Comparison of ENCODE assay signal across 2 cellular contexts in genomic region chr2:119441376-119442231, GRCh38.
TF ChIP-seq lines count a peak whose summit lies in the region.

No MANE protein-coding gene starts in this region.

TF ChIP-seq in WTC11, 78 proteins besides CTCF, POLR2A, EP300 and RAD21 (continued from another document):
- no peak for TF ChIP-seq CREM (CRISPR knock-in tag; IDR thresholded peaks at IDR 0.05)
- no peak for TF ChIP-seq PRRX2 (CRISPR knock-in tag; IDR thresholded peaks at IDR 0.05)
- no peak for TF ChIP-seq MXD4 (CRISPR knock-in tag; IDR thresholded peaks at IDR 0.05; ENCODE audit: borderline replicate concordance)
- TF ChIP-seq NR1H2 (CRISPR knock-in tag; IDR thresholded peaks at IDR 0.05): no peak
- no peak for TF ChIP-seq NFYB (CRISPR knock-in tag; conservative IDR thresholded peaks at IDR 0.05; ENCODE audit: low read depth)
- TF ChIP-seq ZBTB21 (CRISPR knock-in tag; IDR thresholded peaks at IDR 0.05; ENCODE audit: borderline replicate concordance): no peak
- no peak for TF ChIP-seq ZNF396 (CRISPR knock-in tag; IDR thresholded peaks at IDR 0.05; ENCODE audit: borderline replicate concordance)

TF ChIP-seq in HepG2, 621 proteins besides CTCF, POLR2A, EP300 and RAD21:
- TF ChIP-seq KDM2A (CRISPR knock-in tag; IDR thresholded peaks at IDR 0.05; ENCODE audit: borderline replicate concordance, low read depth) (peak; percentile 12; the same call in 1 of the 2 replicates), ZNF230 (CRISPR knock-in tag; IDR thresholded peaks at IDR 0.05) (no peak), FOXJ3 (CRISPR knock-in tag; IDR thresholded peaks at IDR 0.05; ENCODE audit: borderline replicate concordance) (no peak), MEF2D (CRISPR knock-in tag; IDR thresholded peaks at IDR 0.05) (peak; percentile 16; the same call in 1 of the 2 replicates), HNRNPL (IDR thresholded peaks at IDR 0.05; ENCODE audit: low read depth, low read length) (0 out of 2 replicates have a peak, but pooled peaks have one; percentile 41), DBP (CRISPR knock-in tag; IDR thresholded peaks at IDR 0.05; ENCODE audit: not compliant biosample characterization) (no peak), ELF4 (CRISPR knock-in tag; IDR thresholded peaks at IDR 0.05; ENCODE audit: borderline replicate concordance) (no peak), MXD1 (CRISPR knock-in tag; IDR thresholded peaks at IDR 0.05) (0 out of 2 replicates have a peak, but pooled peaks have one; percentile 15), EED (CRISPR knock-in tag; IDR thresholded peaks at IDR 0.05) (no peak), ZNF326 (CRISPR knock-in tag; IDR thresholded peaks at IDR 0.05; ENCODE audit: borderline replicate concordance) (peak; percentile 53; the same call in 1 of the 2 replicates), ZNF563 (CRISPR knock-in tag; IDR thresholded peaks at IDR 0.05) (no peak), ZNF501 (CRISPR knock-in tag; IDR thresholded peaks at IDR 0.05) (no peak), MYNN (CRISPR knock-in tag; IDR thresholded peaks at IDR 0.05; ENCODE audit: low read depth) (no peak), MNT (IDR thresholded peaks at IDR 0.05) (no peak), CBX2 (IDR thresholded peaks at IDR 0.05; ENCODE audit: low read depth, low read length) (no peak), CBX2 (CRISPR knock-in tag; IDR thresholded peaks at IDR 0.05; ENCODE audit: low read depth) (no peak), ZNF232 (CRISPR knock-in tag; IDR thresholded peaks at IDR 0.05; ENCODE audit: borderline replicate concordance) (0 out of 2 replicates have a peak, but pooled peaks have one; percentile 10), NFATC3 (CRISPR knock-in tag; IDR thresholded peaks at IDR 0.05) (no peak), NFE2 (CRISPR knock-in tag; IDR thresholded peaks at IDR 0.05) (no peak), ZNF703 (CRISPR knock-in tag; IDR thresholded peaks at IDR 0.05; ENCODE audit: borderline replicate concordance) (no peak), NCOA5 (CRISPR knock-in tag; IDR thresholded peaks at IDR 0.05) (no peak), POLR2G (IDR thresholded peaks at IDR 0.05; ENCODE audit: low read depth, low read length) (peak; percentile 62; the same call in 1 of the 2 replicates), ZSCAN25 (CRISPR knock-in tag; IDR thresholded peaks at IDR 0.05) (peak; percentile 15; the same call in 1 of the 2 replicates), AGO1 (IDR thresholded peaks at IDR 0.05; ENCODE audit: low read depth, low read length, poor library complexity, severe bottlenecking) (peak; percentile 37), ZNF747 (CRISPR knock-in tag; IDR thresholded peaks at IDR 0.05; ENCODE audit: borderline replicate concordance) (0 out of 2 replicates have a peak, but pooled peaks have one; percentile 26), AKAP8 (CRISPR knock-in tag; IDR thresholded peaks at IDR 0.05) (peak; percentile 6; the same call in 1 of the 2 replicates), ZNF687 (CRISPR knock-in tag; IDR thresholded peaks at IDR 0.05) (peak; percentile 47), TBX2 (CRISPR knock-in tag; IDR thresholded peaks at IDR 0.05; ENCODE audit: borderline replicate concordance) (0 out of 2 replicates have a peak, but pooled peaks have one; percentile 9), SKIL (CRISPR knock-in tag; IDR thresholded peaks at IDR 0.05; ENCODE audit: borderline replicate concordance) (no peak), PRDM4 (CRISPR knock-in tag; IDR thresholded peaks at IDR 0.05; ENCODE audit: borderline replicate concordance) (no peak), NAIF1 (CRISPR knock-in tag; IDR thresholded peaks at IDR 0.05; ENCODE audit: borderline replicate concordance) (no peak), ZNF598 (CRISPR knock-in tag; IDR thresholded peaks at IDR 0.05; ENCODE audit: borderline replicate concordance) (peak; percentile 41; the same call in 1 of the 2 replicates), ZNF670 (CRISPR knock-in tag; IDR thresholded peaks at IDR 0.05; ENCODE audit: borderline replicate concordance) (0 out of 2 replicates have a peak, but pooled peaks have one; percentile 38)
